In the genomic region with DNA sequence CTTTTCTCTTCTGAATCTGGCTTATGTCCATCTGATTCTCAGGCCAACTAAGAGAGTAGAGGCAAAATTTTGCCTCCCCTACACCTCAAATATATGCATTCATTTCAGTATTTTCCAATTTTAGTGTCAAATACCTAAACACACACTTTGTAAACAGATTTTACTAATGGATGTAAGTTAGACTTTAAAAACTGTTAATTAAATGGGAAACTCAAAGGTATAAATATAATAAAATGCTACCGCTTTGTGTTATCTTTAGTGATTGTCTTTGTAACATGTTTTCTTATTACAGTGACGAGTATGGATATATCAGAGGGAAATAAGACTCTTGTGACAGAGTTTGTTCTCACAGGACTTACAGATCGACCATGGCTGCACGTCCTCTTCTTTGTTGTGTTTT, we compare ENCODE assay signal across 39 cellular contexts. TPM values are rescaled to one million over a fixed set of nuclear protein-coding genes. Genes with fewer than 3 reads are reported as not detected.
"Had no signal": no experiment of that assay in that cellular context is flagged by ENCODE, and none has a peak within 500 bp of the region (broad histone marks: within the 10 kb centered on the region; RNA-seq: fewer than 3 reads in every experiment).

A gene with protein sequence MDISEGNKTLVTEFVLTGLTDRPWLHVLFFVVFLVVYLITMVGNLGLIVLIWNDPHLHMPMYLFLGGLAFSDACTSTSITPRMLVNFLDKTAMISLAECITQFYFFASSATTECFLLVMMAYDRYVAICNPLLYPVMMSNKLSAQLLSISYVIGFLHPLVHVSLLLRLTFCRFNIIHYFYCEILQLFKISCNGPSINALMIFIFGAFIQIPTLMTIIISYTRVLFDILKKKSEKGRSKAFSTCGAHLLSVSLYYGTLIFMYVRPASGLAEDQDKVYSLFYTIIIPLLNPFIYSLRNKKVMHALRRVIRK (plus strand): TSS at position 301 of the 400 bp plus-strand sequence. CDS start 0 bp downstream, at position 301.

- H3K4me3 ChIP-seq: MG63 had no signal

- H3K27ac ChIP-seq: KMS-11 had no signal

- DNase-seq: Karpas-422, Kasumi-1, KG1, MG63, MM.1S, MV-4-11, NCI-H1048, NCI-H1092, NCI-H1092 treated with DMSO at 0.1 percent for 48 hours, NCI-H1105, NCI-H1105 treated with DMSO at 0.1 percent for 48 hours, NCI-H1417, NCI-H1417 treated with DMSO at 0.1 percent for 48 hours, NCI-H1436, NCI-H1436 treated with DMSO at 0.1 percent for 48 hours, NCI-H146, NCI-H1694, NCI-H1694 treated with DMSO at 0.1 percent for 48 hours, NCI-H187, NCI-H187 treated with DMSO at 0.1 percent for 48 hours, NCI-H1930, NCI-H2029, NCI-H2029 treated with DMSO at 0.1 percent for 48 hours, NCI-H2081, NCI-H2081 treated with DMSO at 0.1 percent for 48 hours, NCI-H2107, NCI-H2171, NCI-H2171 treated with DMSO at 0.1 percent for 48 hours, NCI-H2227 treated with DMSO at 0.1 percent for 48 hours, NCI-H226, NCI-H345, NCI-H446, NCI-H446 treated with DMSO at 0.1 percent for 48 hours, NCI-H510A had no signal

- H3K36me3 ChIP-seq: MG63 had no signal

- H3K27me3 ChIP-seq: MG63 had no signal

- H3K4me2 ChIP-seq: KMS-11 had no signal

- H3K9me3 ChIP-seq: MG63 had no signal

- H3K9ac ChIP-seq: KMS-11 had no signal

RNA-seq across cellular contexts. Expression of the gene that starts here (rescaled TPM):
- total RNA-seq: LHCN-M2, M059J, MCF 10A, NCI-H460 had no signal
